15 cellular contexts compared by ENCODE assay signal in the genomic region with DNA sequence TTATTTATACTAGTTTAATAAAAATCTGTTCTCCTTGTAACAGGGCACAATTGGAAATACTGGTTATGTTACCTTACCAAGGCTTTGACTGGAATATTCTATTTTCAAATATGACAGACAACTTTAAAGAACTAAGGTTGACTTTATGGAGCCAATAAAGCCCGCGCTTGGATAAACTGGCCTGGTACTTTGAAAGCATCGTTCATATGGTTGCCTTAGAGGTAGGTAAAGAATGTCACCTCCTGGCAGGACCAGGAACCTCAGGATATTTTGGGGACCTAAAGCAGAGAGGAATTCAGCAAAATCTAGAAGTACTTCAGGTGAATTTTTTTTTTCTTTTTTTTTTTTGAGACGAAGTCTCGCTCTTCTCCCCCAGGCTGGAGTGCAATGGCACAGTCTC.
"Had no signal": no experiment of that assay in that cellular context is flagged by ENCODE, and none has a peak within 500 bp of the region (broad histone marks: within the 10 kb centered on the region; RNA-seq: fewer than 3 reads in every experiment).

No MANE protein-coding gene starts in this region.

- H3K9me3 ChIP-seq: body of pancreas, left lung, upper lobe of left lung had no signal

- H3K4me1 ChIP-seq: body of pancreas, left lung, upper lobe of left lung had no signal

- DNase-seq: activated CD4-positive, alpha-beta T cell treated with anti-CD3 and anti-CD28 coated beads, Interleukin-2, amount 50 U/mL, for 4 hours; activated CD4-positive, CD25-positive, alpha-beta regulatory T cell treated with anti-CD3 and anti-CD28 coated beads, Interleukin-2, amount 50 U/mL, for 72 hours; activated effector memory CD4-positive, alpha-beta T cell treated with anti-CD3 and anti-CD28 coated beads, Interleukin-2, amount 50 U/mL, for 16 hours; activated T-cell treated with anti-CD3 and anti-CD28 coated beads, Interleukin-2, amount 50 U/mL, for 24 hours; amniotic stem cell; body of pancreas; dorsolateral prefrontal cortex; left lung; stimulated activated CD4-positive, alpha-beta T cell treated with anti-CD3 and anti-CD28 coated beads, Interleukin-4, amount 100 ng/mL, for 24 hours; T-helper 2 cell; upper lobe of left lung had no signal

- H3K36me3 ChIP-seq: left lung, upper lobe of left lung had no signal

- ATAC-seq: activated naive CD4-positive, alpha-beta T cell treated with anti-CD3 and anti-CD28 coated beads, Interleukin-2, amount 50 U/mL, for 72 hours; body of pancreas; left lung; natural killer cell treated with Interleukin-12 subunit alpha and Interleukin-12 subunit beta and Interleukin-15 and Interleukin-18, amount 100 ng/mL, for 72 hours had no signal

- H3K4me3 ChIP-seq: body of pancreas, dorsolateral prefrontal cortex, left lung, upper lobe of left lung had no signal

- H3K27me3 ChIP-seq: body of pancreas, dorsolateral prefrontal cortex, left lung, upper lobe of left lung had no signal

- H3K27ac ChIP-seq: body of pancreas, dorsolateral prefrontal cortex, left lung, upper lobe of left lung had no signal

- FAIRE-seq: frontal cortex, keratinocyte had no signal
